ENCODE assay signal across 11 cellular contexts in genomic region chr10:107163904-107164861, GRCh38. TPM values are rescaled to one million over a fixed set of nuclear protein-coding genes. Genes with fewer than 3 reads are reported as not detected.
DNase-seq lines count a peak whose midpoint lies in the region; ATAC-seq and TF ChIP-seq lines count a peak whose summit lies in the region.
"Had no signal": no experiment of that assay in that cellular context is flagged by ENCODE, and none has a peak within 500 bp of the region (broad histone marks: within the 10 kb centered on the region; RNA-seq: fewer than 3 reads in every experiment).

SORCS1 (minus strand) TSS chr10:107164706.

- H3K4me3 ChIP-seq in right cardiac atrium (ENCODE audit: low read length) (peak within 1 kb of the TSS; percentile 72), parathyroid adenoma (ENCODE audit: low read depth, low read length) (no peak within 1 kb of the TSS)

- peaks cover 2% of the 10 kb centered on the region for H3K4me1 Mint-ChIP-seq in CD14-positive monocyte

- H3K9me3 ChIP-seq in right cardiac atrium (ENCODE audit: control insufficient read depth, low read length) (no peaks in the 10 kb centered on the region), parathyroid adenoma (ENCODE audit: control insufficient read depth, low read length) (no peaks in the 10 kb centered on the region)

- H3K4me2 ChIP-seq in parathyroid adenoma (ENCODE audit: low read length): peak within 1 kb of the TSS; percentile 53

- H3K27me3 ChIP-seq in right cardiac atrium (ENCODE audit: control insufficient read depth, insufficient read depth): no peaks in the 10 kb centered on the region
- no peaks in the 10 kb centered on the region for H3K27me3 ChIP-seq in parathyroid adenoma (ENCODE audit: control insufficient read depth, insufficient read depth, low read length)

- peaks cover 2 to 3% of the 10 kb centered on the region in 2 donors for H3K36me3 Mint-ChIP-seq in CD14-positive monocyte

- H2AFZ ChIP-seq in parathyroid adenoma: no peak within 1 kb of the TSS

- H3K9me3 Mint-ChIP-seq in CD14-positive monocyte: peaks cover 0 to 10% (median 9%) of the 10 kb centered on the region in 7 donors
- H3K9me3 Mint-ChIP-seq: memory B cell had no signal

- H3K9ac ChIP-seq in parathyroid adenoma: no peak within 1 kb of the TSS

- H3K36me3 ChIP-seq in parathyroid adenoma (ENCODE audit: control insufficient read depth, insufficient read depth, low read length): no peaks in the 10 kb centered on the region

- H3K27ac Mint-ChIP-seq in CD14-positive monocyte: peak within 1 kb of the TSS in 1 of 7 donors; percentile 35
- H3K27ac Mint-ChIP-seq: memory B cell had no signal

- DNase-seq in CD14-positive monocyte (ENCODE audit: low spot score) (no peak), T1000 (lab: John Stamatoyannopoulos, UW) (peak; percentile 18), right cardiac atrium (peak; percentile 59 to 84 (median 78))
- DNase-seq: Calu3, T-helper 9 cell had no signal

- ATAC-seq in right cardiac atrium: peak; percentile 80 to 89
- ATAC-seq in GM21619 (IDR thresholded peaks at IDR 0.05; ENCODE audit: unreplicated experiment): no peak
- no peak for ATAC-seq in GM18867 (IDR thresholded peaks at IDR 0.05; ENCODE audit: unreplicated experiment)
- no peak for ATAC-seq in GM21529 (IDR thresholded peaks at IDR 0.05; ENCODE audit: unreplicated experiment)
- no peak for ATAC-seq in HG02840 (IDR thresholded peaks at IDR 0.05; ENCODE audit: low FRiP score, unreplicated experiment)

- H3K4me1 ChIP-seq in right cardiac atrium (ENCODE audit: control insufficient read depth, insufficient read depth, low read length): no peaks in the 10 kb centered on the region
- no peaks in the 10 kb centered on the region for H3K4me1 ChIP-seq in parathyroid adenoma

- intact Hi-C loops in CD14-positive monocyte (cut with micrococcal nuclease): no loop called here
- intact Hi-C loops in right cardiac atrium (cut with DNase I): no loop called here

- peak within 1 kb of the TSS; percentile 3 to 93 for H3K4me3 Mint-ChIP-seq in CD14-positive monocyte
- H3K4me3 Mint-ChIP-seq: memory B cell had no signal

- no peaks in the 10 kb centered on the region for H3K79me2 ChIP-seq in parathyroid adenoma

- no peak within 1 kb of the TSS for H3K27ac ChIP-seq in right cardiac atrium (ENCODE audit: low read length)
- no peak within 1 kb of the TSS for H3K27ac ChIP-seq in parathyroid adenoma

- TF ChIP-seq CTCF in CD14-positive monocyte (IDR thresholded peaks at IDR 0.05) (no peak), parathyroid adenoma (IDR thresholded peaks at IDR 0.05) (no peak)

- H3K27me3 Mint-ChIP-seq in CD14-positive monocyte (ENCODE audit: low read depth in 3 of 3): peaks cover 38 to 59% (median 45%) of the 10 kb centered on the region in 3 donors

- 1% methylated on average over 105 of the region's 105 CpGs for WGBS in right cardiac atrium

RNA-seq across cellular contexts. Expression of gene SORCS1, which starts in this region (rescaled TPM):
- polyA plus RNA-seq in CD14-positive monocyte (under 1 TPM in 1 of 2 donors, not detected in 1; 0.09 TPM), right cardiac atrium (1.2 TPM)
- total RNA-seq in right cardiac atrium: 1 to 10 TPM; 2.5 to 4.5 (median 3.1) TPM
- total RNA-seq: Calu3 had no signal

Comparison
In these comparisons a context has a peak if more than half of its experiments do, and no peak if none do; other contexts are left out.
1. ATAC-seq: peak in right cardiac atrium (2 of 2); none in GM21619 (single experiment), GM18867 (single experiment), GM21529 (single experiment) and HG02840 (single experiment).